ENCODE assay signal across 8 cellular contexts in genomic region chr3:48663489-48664312, GRCh38. TPM values are rescaled to one million over a fixed set of nuclear protein-coding genes. Genes with fewer than 3 reads are reported as not detected.
DNase-seq lines count a peak whose midpoint lies in the region; ATAC-seq and TF ChIP-seq lines count a peak whose summit lies in the region.

No MANE protein-coding gene starts in this region.

- H3K79me1 ChIP-seq in neuronal stem cell (ENCODE audit: low read depth, low read length), result peaks cover 1% of the 10 kb centered on the region

- peaks cover 17% of the 10 kb centered on the region for H3K4me1 Mint-ChIP-seq in activated naive CD4-positive, alpha-beta T cell treated with anti-CD3 and anti-CD28 coated beads for 36 hours (ENCODE audit: low read depth)

- H3K27ac Mint-ChIP-seq in activated naive CD4-positive, alpha-beta T cell treated with anti-CD3 and anti-CD28 coated beads for 36 hours, result peak overlapping the region; percentile 61

- peak overlapping the region; percentile 93 for H2AFZ ChIP-seq in neuronal stem cell (ENCODE audit: low read length)

- peak overlapping the region; percentile 38 for H2BK120ac ChIP-seq in neuronal stem cell (ENCODE audit: low read depth, low read length)

- H3K14ac ChIP-seq in neuronal stem cell (ENCODE audit: low read length), result peak overlapping the region; percentile 39

- peak overlapping the region; percentile 7 for H2BK5ac ChIP-seq in neuronal stem cell (ENCODE audit: low read length)

- peak overlapping the region; percentile 98 for H3K18ac ChIP-seq in neuronal stem cell (ENCODE audit: low read length)

- peak overlapping the region; percentile 76 for H3K27ac ChIP-seq in SJCRH30
- H3K27ac ChIP-seq in gastroesophageal sphincter, result peak overlapping the region in 3 of 4 donors; percentile 74 to 87 (median 78)
- peak overlapping the region; percentile 99 for H3K27ac ChIP-seq in neuronal stem cell (replicated peaks; ENCODE audit: low read length)
- H3K27ac ChIP-seq in subcutaneous abdominal adipose tissue (ENCODE audit: low read depth, low read length), result no peak overlapping the region

- H3K36me3 Mint-ChIP-seq in activated naive CD4-positive, alpha-beta T cell treated with anti-CD3 and anti-CD28 coated beads for 36 hours (ENCODE audit: low read depth), result peaks cover 5% of the 10 kb centered on the region

- H3K36me3 ChIP-seq in MG63 (no peaks in the 10 kb centered on the region), SJCRH30 (no peaks in the 10 kb centered on the region), gastroesophageal sphincter (no peaks in the 10 kb centered on the region), neuronal stem cell (replicated peaks in 1 of 2; ENCODE audit: control insufficient read depth in 2 of 2, insufficient read depth in 2 of 2, low read length in 2 of 2) (peaks cover 28 to 48% of the 10 kb centered on the region in 2 donors), subcutaneous abdominal adipose tissue (ENCODE audit: control insufficient read depth in 5 of 5, insufficient read depth in 5 of 5, low read length in 5 of 5) (no peaks in the 10 kb centered on the region)

- no peak overlapping the region for H4K91ac ChIP-seq in neuronal stem cell (ENCODE audit: low read depth, low read length, poor library complexity)

- no peak for TF ChIP-seq EP300 in gastroesophageal sphincter (IDR thresholded peaks at IDR 0.05)

- H3K23ac ChIP-seq in neuronal stem cell (ENCODE audit: low read depth, low read length, poor library complexity), result peak overlapping the region; percentile 87

- TF ChIP-seq CTCF in gastroesophageal sphincter (IDR thresholded peaks at IDR 0.05), result peak in 3 of 4 experiments; percentile 52 to 67 (median 66)

- peak; percentile 98 for DNase-seq in ELR (ENCODE audit: low read depth)
- DNase-seq in GOT3 (lab: John Stamatoyannopoulos, UW), result peak; percentile 88
- DNase-seq in MG63, result peak; percentile 93
- DNase-seq in SJCRH30, result peak; percentile 97 to 99
- peak; percentile 94 for DNase-seq in activated naive CD4-positive, alpha-beta T cell treated with anti-CD3 and anti-CD28 coated beads for 36 hours
- DNase-seq in neuronal stem cell (ENCODE audit: low spot score), result peak; percentile 99

- TF ChIP-seq POLR2A in gastroesophageal sphincter (IDR thresholded peaks at IDR 0.05), result peak in 1 of 2 donors; percentile 14

- H3K4me1 ChIP-seq in SJCRH30 (no peaks in the 10 kb centered on the region), gastroesophageal sphincter (peaks cover 0 to 34% (median 4%) of the 10 kb centered on the region in 3 donors), neuronal stem cell (ENCODE audit: control insufficient read depth in 2 of 2, insufficient read depth in 1 of 2, low read depth in 1 of 2, low read length in 2 of 2) (peaks cover 5% of the 10 kb centered on the region in 2 donors), subcutaneous abdominal adipose tissue (ENCODE audit: control insufficient read depth in 5 of 5, insufficient read depth in 5 of 5, low read length in 5 of 5) (peaks cover 0 to 33% (median 28%) of the 10 kb centered on the region in 5 donors)

- no peak overlapping the region for H4K8ac ChIP-seq in neuronal stem cell (ENCODE audit: low read depth, low read length)

- H3K9me3 ChIP-seq in MG63 (no peaks in the 10 kb centered on the region), SJCRH30 (replicated peaks) (peaks cover 3% of the 10 kb centered on the region; the same call in 1 of the 2 replicates), gastroesophageal sphincter (no peaks in the 10 kb centered on the region), neuronal stem cell (replicated peaks in 1 of 2; ENCODE audit: control insufficient read depth in 2 of 2, insufficient read depth in 1 of 2, low read depth in 1 of 2, low read length in 2 of 2) (peaks cover 6 to 22% of the 10 kb centered on the region in 2 donors), subcutaneous abdominal adipose tissue (ENCODE audit: control insufficient read depth in 5 of 5, low read length in 5 of 5) (no peaks in the 10 kb centered on the region)

- H3K4ac ChIP-seq in neuronal stem cell (ENCODE audit: low read length), result no peak overlapping the region

- H3K4me3 ChIP-seq in MG63, result peak overlapping the region; percentile 52
- H3K4me3 ChIP-seq in SJCRH30, result peak overlapping the region; percentile 71
- peak overlapping the region; percentile 10 to 52 for H3K4me3 ChIP-seq in gastroesophageal sphincter
- H3K4me3 ChIP-seq in neuronal stem cell (ENCODE audit: low read length in 2 of 2), result peak overlapping the region; percentile 79 to 85
- peak overlapping the region in 4 of 5 donors; percentile 64 to 72 (median 65) for H3K4me3 ChIP-seq in subcutaneous abdominal adipose tissue (ENCODE audit: low read depth in 1 of 5, low read length in 5 of 5)

- no peak overlapping the region for H2BK12ac ChIP-seq in neuronal stem cell (ENCODE audit: low read length)

- no peaks in the 10 kb centered on the region for H3K9me3 Mint-ChIP-seq in activated naive CD4-positive, alpha-beta T cell treated with anti-CD3 and anti-CD28 coated beads for 36 hours

- peak overlapping the region; percentile 63 for H2AK5ac ChIP-seq in neuronal stem cell (ENCODE audit: low read depth, low read length)

- H3K9ac ChIP-seq in neuronal stem cell (ENCODE audit: low read depth, low read length, poor library complexity) (peak overlapping the region; percentile 89), subcutaneous abdominal adipose tissue (ENCODE audit: low read length in 5 of 5) (peak overlapping the region in 2 of 5 donors; percentile 39 to 43)

- H3K4me3 Mint-ChIP-seq in activated naive CD4-positive, alpha-beta T cell treated with anti-CD3 and anti-CD28 coated beads for 36 hours, result peak overlapping the region; percentile 84

- H2BK15ac ChIP-seq in neuronal stem cell (ENCODE audit: low read length), result peak overlapping the region; percentile 83

- H3K27me3 Mint-ChIP-seq in activated naive CD4-positive, alpha-beta T cell treated with anti-CD3 and anti-CD28 coated beads for 36 hours (ENCODE audit: low read depth), result peaks cover 35% of the 10 kb centered on the region

- 7% methylated on average over 3 of the region's 66 CpGs; no CpG with 5 or more reads in 1 of the 2 donors for WGBS in gastroesophageal sphincter (ENCODE audit: low coverage in 1 of 2), 2 donors
- WGBS in neuronal stem cell (ENCODE audit: extremely low coverage in 2 of 2, insufficient read length in 2 of 2, insufficient replicate concordance in 1 of 2), 2 donors, result no CpG with 5 or more reads among the region's 66 CpGs

- peak; percentile 89 for ATAC-seq in gastroesophageal sphincter

- H3K27me3 ChIP-seq in MG63, result 0 out of 2 replicates have a peak, but pooled peaks cover 2% of the 10 kb centered on the region
- no peaks in the 10 kb centered on the region for H3K27me3 ChIP-seq in SJCRH30
- H3K27me3 ChIP-seq in gastroesophageal sphincter, result peaks cover 58% of the 10 kb centered on the region
- H3K27me3 ChIP-seq in neuronal stem cell (ENCODE audit: control insufficient read depth in 3 of 3, insufficient read depth in 3 of 3, low read depth in 1 of 3, low read length in 3 of 3), result no peaks in the 10 kb centered on the region
- peaks cover 0 to 36% (median 31%) of the 10 kb centered on the region in 5 donors for H3K27me3 ChIP-seq in subcutaneous abdominal adipose tissue (ENCODE audit: control insufficient read depth in 5 of 5, insufficient read depth in 4 of 5, low read length in 5 of 5)

- CTCF ChIA-PET in activated naive CD4-positive, alpha-beta T cell treated with anti-CD3 and anti-CD28 coated beads for 36 hours (lab: Charles Lee), result interaction anchor here (0.6 to 1.6 kb wide), 4 partner anchors 11 to 102 kb away, joined by 3 to 6 read pairs (median 3); no protein-coding TSS in a partner anchor

- H3K4me2 ChIP-seq in neuronal stem cell (ENCODE audit: insufficient read depth, low read length, poor library complexity, severe bottlenecking), result peak overlapping the region; percentile 94

- intact Hi-C loops in activated naive CD4-positive, alpha-beta T cell treated with anti-CD3 and anti-CD28 coated beads for 36 hours (cut with micrococcal nuclease), result loop anchor here (2.0 to 5.0 kb wide), 3 partner anchors 54 to 216 kb away; partner anchors contain the start of genes ATRIP, IP6K2 and PFKFB4

RNA-seq across cellular contexts. Expression of gene CELSR3, which starts 1.0 kb away (rescaled TPM):
- 0.05 and 0.16 TPM in 2 replicates for total RNA-seq in MG63 (2014; rRNA removed; shearing (Covaris generic); ENCODE audit: low replicate concordance)
- total RNA-seq in SJCRH30 (2014; rRNA removed; shearing (Covaris generic)), result 1.1 and 1.7 TPM in 2 replicates
- 1 to 10 TPM; 4.9 to 5.1 TPM for total RNA-seq in activated naive CD4-positive, alpha-beta T cell treated with anti-CD3 and anti-CD28 coated beads for 36 hours
- 1 to 10 TPM in 1 of 4 donors, under 1 TPM in 3; 0.40 to 1.0 (median 0.66) TPM for total RNA-seq in gastroesophageal sphincter
- polyA plus RNA-seq in neuronal stem cell (2013, experiment 1 of 2), result 8.4 TPM
- 8.5 TPM for polyA plus RNA-seq in neuronal stem cell (2013, experiment 2 of 2)

RNA-seq across cellular contexts. Expression of gene NCKIPSD, which starts 22.0 kb away (rescaled TPM):
- total RNA-seq in MG63 (2014; rRNA removed; shearing (Covaris generic); ENCODE audit: low replicate concordance), result 2.0 and 4.8 TPM in 2 replicates
- total RNA-seq in SJCRH30 (2014; rRNA removed; shearing (Covaris generic)), result 11.8 and 13.7 TPM in 2 replicates
- 10 to 100 TPM; 27.3 to 28.7 TPM for total RNA-seq in activated naive CD4-positive, alpha-beta T cell treated with anti-CD3 and anti-CD28 coated beads for 36 hours
- total RNA-seq in gastroesophageal sphincter, result 10 to 100 TPM; 19.0 to 32.5 (median 21.1) TPM
- 17.6 TPM for polyA plus RNA-seq in neuronal stem cell (2013, experiment 1 of 2)
- polyA plus RNA-seq in neuronal stem cell (2013, experiment 2 of 2), result 17.5 TPM

RNA-seq across cellular contexts. Expression of gene SLC26A6, which starts 28.4 kb away (rescaled TPM):
- total RNA-seq in MG63 (2014; rRNA removed; shearing (Covaris generic); ENCODE audit: low replicate concordance), result 4.4 and 9.7 TPM in 2 replicates
- 14.8 and 18.9 TPM in 2 replicates for total RNA-seq in SJCRH30 (2014; rRNA removed; shearing (Covaris generic))
- total RNA-seq in activated naive CD4-positive, alpha-beta T cell treated with anti-CD3 and anti-CD28 coated beads for 36 hours, result 10 to 100 TPM; 24.3 to 24.7 TPM
- 10 to 100 TPM in 2 of 4 donors, 1 to 10 TPM in 2; 7.4 to 21.8 (median 10.7) TPM for total RNA-seq in gastroesophageal sphincter
- 30.0 TPM for polyA plus RNA-seq in neuronal stem cell (2013, experiment 1 of 2)
- 29.9 TPM for polyA plus RNA-seq in neuronal stem cell (2013, experiment 2 of 2)

RNA-seq across cellular contexts. Expression of gene TMEM89, which starts 42.1 kb away (rescaled TPM):
- not detected in 2 replicates for total RNA-seq in MG63 (2014; rRNA removed; shearing (Covaris generic); ENCODE audit: low replicate concordance)
- not detected in 2 replicates for total RNA-seq in SJCRH30 (2014; rRNA removed; shearing (Covaris generic))
- total RNA-seq in activated naive CD4-positive, alpha-beta T cell treated with anti-CD3 and anti-CD28 coated beads for 36 hours, result not detected
- not detected for total RNA-seq in gastroesophageal sphincter
- 0.15 TPM for polyA plus RNA-seq in neuronal stem cell (2013, experiment 1 of 2)
- not detected for polyA plus RNA-seq in neuronal stem cell (2013, experiment 2 of 2)

RNA-seq across cellular contexts. Expression of gene IP6K2, which starts 53.3 kb away (rescaled TPM):
- total RNA-seq in MG63 (2014; rRNA removed; shearing (Covaris generic); ENCODE audit: low replicate concordance), result 14.6 and 15.9 TPM in 2 replicates
- total RNA-seq in SJCRH30 (2014; rRNA removed; shearing (Covaris generic)), result 61.2 and 67.3 TPM in 2 replicates
- 10 to 100 TPM; 64.3 to 68.3 TPM for total RNA-seq in activated naive CD4-positive, alpha-beta T cell treated with anti-CD3 and anti-CD28 coated beads for 36 hours
- total RNA-seq in gastroesophageal sphincter, result 10 to 100 TPM; 44.5 to 52.8 (median 48.1) TPM
- 189 TPM for polyA plus RNA-seq in neuronal stem cell (2013, experiment 1 of 2)
- 187 TPM for polyA plus RNA-seq in neuronal stem cell (2013, experiment 2 of 2)

Comparison
In these comparisons a context has a peak if more than half of its experiments do, and no peak if none do; other contexts are left out.
1. H3K4me3 ChIP-seq: peak in every context shown above with its lines; median percentile 82 in neuronal stem cell; 71 in SJCRH30; 65 in subcutaneous abdominal adipose tissue; 52 in MG63; 31 in gastroesophageal sphincter.